Comparison of ENCODE assay signal across 1 cellular context in the genomic region with DNA sequence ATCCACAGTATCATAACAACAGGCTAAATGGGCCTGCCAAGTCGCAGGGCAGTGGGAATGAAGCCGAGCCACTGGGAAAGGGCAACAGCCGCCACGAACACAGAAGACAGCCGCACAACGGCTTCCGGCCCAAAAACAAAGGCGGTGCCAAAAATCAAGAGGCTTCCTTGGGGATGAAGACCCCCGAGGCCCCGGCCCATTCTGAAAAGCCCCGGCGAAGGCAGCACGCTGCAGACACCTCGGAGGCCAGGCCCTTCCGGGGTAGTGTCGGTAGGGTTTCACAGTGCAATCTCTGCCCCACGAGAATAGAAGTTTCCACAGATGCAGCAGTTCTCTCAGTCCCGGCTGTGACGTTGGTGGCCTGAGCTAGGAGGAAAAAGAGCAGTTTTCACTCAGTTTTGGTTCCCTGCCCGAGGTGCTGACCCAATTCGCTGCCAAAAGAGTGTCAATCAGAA.
TF ChIP-seq lines count a peak whose summit lies in the region.

No MANE protein-coding gene starts in this region.

TF ChIP-seq in liver, 16 proteins besides CTCF, POLR2A, EP300 and RAD21 (continued from another document):
- TF ChIP-seq, protein P1, sequence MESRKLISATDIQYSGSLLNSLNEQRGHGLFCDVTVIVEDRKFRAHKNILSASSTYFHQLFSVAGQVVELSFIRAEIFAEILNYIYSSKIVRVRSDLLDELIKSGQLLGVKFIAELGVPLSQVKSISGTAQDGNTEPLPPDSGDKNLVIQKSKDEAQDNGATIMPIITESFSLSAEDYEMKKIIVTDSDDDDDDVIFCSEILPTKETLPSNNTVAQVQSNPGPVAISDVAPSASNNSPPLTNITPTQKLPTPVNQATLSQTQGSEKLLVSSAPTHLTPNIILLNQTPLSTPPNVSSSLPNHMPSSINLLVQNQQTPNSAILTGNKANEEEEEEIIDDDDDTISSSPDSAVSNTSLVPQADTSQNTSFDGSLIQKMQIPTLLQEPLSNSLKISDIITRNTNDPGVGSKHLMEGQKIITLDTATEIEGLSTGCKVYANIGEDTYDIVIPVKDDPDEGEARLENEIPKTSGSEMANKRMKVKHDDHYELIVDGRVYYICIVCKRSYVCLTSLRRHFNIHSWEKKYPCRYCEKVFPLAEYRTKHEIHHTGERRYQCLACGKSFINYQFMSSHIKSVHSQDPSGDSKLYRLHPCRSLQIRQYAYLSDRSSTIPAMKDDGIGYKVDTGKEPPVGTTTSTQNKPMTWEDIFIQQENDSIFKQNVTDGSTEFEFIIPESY (IDR thresholded peaks at IDR 0.05): no peak
- no peak for TF ChIP-seq HNF4A (conservative IDR thresholded peaks at IDR 0.05)
